Comparison of ENCODE assay signal across 8 cellular contexts in genomic region chr2:143259368-143259958, GRCh38.
A peak's percentile ranks its signal among the peaks of the same experiment; 100 is the strongest.
DNase-seq lines count a peak whose midpoint lies in the region; ATAC-seq, FAIRE-seq and TF ChIP-seq lines count a peak whose summit lies in the region.

No MANE protein-coding gene starts in this region.

- TF ChIP-seq POLR2A in HepG2 (IDR thresholded peaks at IDR 0.05; ENCODE audit: insufficient read depth in 1 of 2, low read depth in 2 of 2, low read length in 2 of 2): no peak

- no peak overlapping the region for H3K4me3 ChIP-seq in HepG2 (replicated peaks in 1 of 3; ENCODE audit: insufficient read depth in 1 of 3, low read depth in 2 of 3, low read length in 3 of 3)

- intact Hi-C loops in HepG2 (cut with micrococcal nuclease; ENCODE audit: unreplicated experiment): loop anchor here (1.0 kb wide), 4 partner anchors 54 to 225 kb away; no protein-coding TSS in a partner anchor

- peak; percentile 40 for TF ChIP-seq RAD21 in HepG2 (CRISPR knock-in tag; IDR thresholded peaks at IDR 0.05)

- TF ChIP-seq EP300 in HepG2 (IDR thresholded peaks at IDR 0.05; ENCODE audit: low read depth in 2 of 2, low read length in 2 of 2) (no peak), HepG2 (CRISPR knock-in tag; IDR thresholded peaks at IDR 0.05; ENCODE audit: borderline replicate concordance) (no peak)

- H3K27me3 ChIP-seq in HepG2 (ENCODE audit: control insufficient read depth in 1 of 2, insufficient read depth in 2 of 2, low read length in 2 of 2): no peaks in the 10 kb centered on the region

- in situ Hi-C loops in HepG2 (cut with HindIII; ENCODE audit: extremely low pct_ligation_motif_present, low pct_unique_long_range_greater_than_20kb): loop anchor here (5.0 kb wide), 2 partner anchors 97 to 152 kb away; no protein-coding TSS in a partner anchor

- POLR2A ChIA-PET in HepG2 (lab: Yijun Ruan, JAX): no interaction called here

- no peak overlapping the region for H3K9ac ChIP-seq in HepG2 (ENCODE audit: insufficient read depth, low read depth, low read length)

- H3K9me3 ChIP-seq in HepG2 (ENCODE audit: low read length): no peaks in the 10 kb centered on the region

- TF ChIP-seq CTCF in HepG2 (CRISPR knock-in tag; IDR thresholded peaks at IDR 0.05): peak; percentile 78

- under 1% methylated on average over 5 of the region's 5 CpGs for WGBS in HepG2 (ENCODE audit: low lambda C conversion rate)

- no peaks in the 10 kb centered on the region for H4K20me1 ChIP-seq in HepG2 (ENCODE audit: insufficient read depth, low read length)

- DNase-seq in NCI-H524 (lab: John Stamatoyannopoulos, UW) (peak; percentile 39 to 72), NCI-H524 treated with DMSO at 0.1 percent for 48 hours (lab: John Stamatoyannopoulos, UW) (no peak), NCI-H2196 treated with DMSO at 0.1 percent for 48 hours (lab: John Stamatoyannopoulos, UW; ENCODE audit: unreplicated experiment) (peak; percentile 6), cerebellum (ENCODE audit: low spot score) (peak; percentile 33), HepG2 (ENCODE audit: low spot score) (peak; percentile 63)
- peak; percentile 27 to 56 (median 55) for DNase-seq in stimulated activated CD4-positive, alpha-beta T cell treated with anti-CD3 and anti-CD28 coated beads, TNF-alpha, amount 100 ng/mL, for 4 hours (ENCODE audit: low read depth in 3 of 3)

- no peak overlapping the region for H2AFZ ChIP-seq in HepG2 (ENCODE audit: low read length)

- H3K4me2 ChIP-seq in HepG2 (ENCODE audit: low read depth, low read length): no peak overlapping the region

- peak; percentile 68 for FAIRE-seq in HepG2 (lab: Jason Lieb, UNC)

- no TSS peak for BruUV-seq in HepG2 (replicated peaks; lab: Mats Ljungman, UMichigan)

- no peak overlapping the region for H3K27ac ChIP-seq in HepG2 (ENCODE audit: extremely low read length, insufficient read depth, low read length)

- CTCF ChIA-PET in HepG2 (lab: Yijun Ruan, JAX; ENCODE audit: low intra/inter-chr PET ratio, low total read pairs): interaction anchor here (0.8 to 2.9 kb wide), 4 partner anchors 54 to 225 kb away, joined by 3 to 23 read pairs (median 12); no protein-coding TSS in a partner anchor

- H3K4me1 ChIP-seq in HepG2 (ENCODE audit: insufficient read depth, low read length): no peaks in the 10 kb centered on the region

- H3K79me2 ChIP-seq in HepG2 (ENCODE audit: insufficient read depth, low read length): no peaks in the 10 kb centered on the region

- no peaks in the 10 kb centered on the region for H3K36me3 ChIP-seq in HepG2 (replicated peaks in 1 of 2; ENCODE audit: control insufficient read depth in 1 of 2, insufficient read depth in 2 of 2, low read length in 2 of 2)

- ATAC-seq in HG02981 (IDR thresholded peaks at IDR 0.05; ENCODE audit: unreplicated experiment) (peak; percentile 33), HepG2 (peak; percentile 91)
- ATAC-seq in activated CD4-positive, CD25-positive, alpha-beta regulatory T cell treated with anti-CD3 and anti-CD28 coated beads, Interleukin-2, amount 50 U/mL, for 24 hours: peak; percentile 15 to 34

TF ChIP-seq in HepG2, 621 proteins besides CTCF, POLR2A, EP300 and RAD21:
- TF ChIP-seq ZNF709 (CRISPR knock-in tag; IDR thresholded peaks at IDR 0.05): no peak
- TF ChIP-seq MAZ (IDR thresholded peaks at IDR 0.05; ENCODE audit: borderline replicate concordance, low read depth, low read length): 0 out of 2 replicates have a peak, but pooled peaks have one; percentile 12
- no peak for TF ChIP-seq MAZ (CRISPR knock-in tag; IDR thresholded peaks at IDR 0.05; ENCODE audit: low read depth)
- peak; percentile 84 for TF ChIP-seq SMC3 (IDR thresholded peaks at IDR 0.05; ENCODE audit: low read length)
- TF ChIP-seq ZNF446 (CRISPR knock-in tag; IDR thresholded peaks at IDR 0.05): no peak
- peak; percentile 70 for TF ChIP-seq STAG1 (CRISPR knock-in tag; IDR thresholded peaks at IDR 0.05)
- TF ChIP-seq REPIN1 (CRISPR knock-in tag; IDR thresholded peaks at IDR 0.05; ENCODE audit: borderline replicate concordance, low read depth): no peak
- no peak for TF ChIP-seq CREB1 (IDR thresholded peaks at IDR 0.05)
- TF ChIP-seq CREB1 (CRISPR knock-in tag; IDR thresholded peaks at IDR 0.05): no peak
- TF ChIP-seq ZNF550 (CRISPR knock-in tag; IDR thresholded peaks at IDR 0.05; ENCODE audit: borderline replicate concordance): no peak
- TF ChIP-seq TCF12 (IDR thresholded peaks at IDR 0.05): no peak
- TF ChIP-seq TCF12 (CRISPR knock-in tag; IDR thresholded peaks at IDR 0.05): no peak
- TF ChIP-seq ZNF276 (CRISPR knock-in tag; IDR thresholded peaks at IDR 0.05; ENCODE audit: low read depth): no peak
- TF ChIP-seq MAFF (IDR thresholded peaks at IDR 0.05; ENCODE audit: low read depth, low read length): no peak

Comparison
In these comparisons a context has a peak if more than half of its experiments do, and no peak if none do; other contexts are left out.
1. ATAC-seq: peak in every context shown above with its lines; median percentile 91 in HepG2; 33 in HG02981; 24 in activated CD4-positive, CD25-positive, alpha-beta regulatory T cell treated with anti-CD3 and anti-CD28 coated beads, Interleukin-2, amount 50 U/mL, for 24 hours.